ENCODE assay signal across 1 cellular context in genomic region chr13:39341238-39341637, GRCh38.
TF ChIP-seq lines count a peak whose summit lies in the region.

No MANE protein-coding gene starts in this region.

TF ChIP-seq in GM23338, 12 proteins besides CTCF, POLR2A, EP300 and RAD21 (continued from another document):
- TF ChIP-seq, protein P1, sequence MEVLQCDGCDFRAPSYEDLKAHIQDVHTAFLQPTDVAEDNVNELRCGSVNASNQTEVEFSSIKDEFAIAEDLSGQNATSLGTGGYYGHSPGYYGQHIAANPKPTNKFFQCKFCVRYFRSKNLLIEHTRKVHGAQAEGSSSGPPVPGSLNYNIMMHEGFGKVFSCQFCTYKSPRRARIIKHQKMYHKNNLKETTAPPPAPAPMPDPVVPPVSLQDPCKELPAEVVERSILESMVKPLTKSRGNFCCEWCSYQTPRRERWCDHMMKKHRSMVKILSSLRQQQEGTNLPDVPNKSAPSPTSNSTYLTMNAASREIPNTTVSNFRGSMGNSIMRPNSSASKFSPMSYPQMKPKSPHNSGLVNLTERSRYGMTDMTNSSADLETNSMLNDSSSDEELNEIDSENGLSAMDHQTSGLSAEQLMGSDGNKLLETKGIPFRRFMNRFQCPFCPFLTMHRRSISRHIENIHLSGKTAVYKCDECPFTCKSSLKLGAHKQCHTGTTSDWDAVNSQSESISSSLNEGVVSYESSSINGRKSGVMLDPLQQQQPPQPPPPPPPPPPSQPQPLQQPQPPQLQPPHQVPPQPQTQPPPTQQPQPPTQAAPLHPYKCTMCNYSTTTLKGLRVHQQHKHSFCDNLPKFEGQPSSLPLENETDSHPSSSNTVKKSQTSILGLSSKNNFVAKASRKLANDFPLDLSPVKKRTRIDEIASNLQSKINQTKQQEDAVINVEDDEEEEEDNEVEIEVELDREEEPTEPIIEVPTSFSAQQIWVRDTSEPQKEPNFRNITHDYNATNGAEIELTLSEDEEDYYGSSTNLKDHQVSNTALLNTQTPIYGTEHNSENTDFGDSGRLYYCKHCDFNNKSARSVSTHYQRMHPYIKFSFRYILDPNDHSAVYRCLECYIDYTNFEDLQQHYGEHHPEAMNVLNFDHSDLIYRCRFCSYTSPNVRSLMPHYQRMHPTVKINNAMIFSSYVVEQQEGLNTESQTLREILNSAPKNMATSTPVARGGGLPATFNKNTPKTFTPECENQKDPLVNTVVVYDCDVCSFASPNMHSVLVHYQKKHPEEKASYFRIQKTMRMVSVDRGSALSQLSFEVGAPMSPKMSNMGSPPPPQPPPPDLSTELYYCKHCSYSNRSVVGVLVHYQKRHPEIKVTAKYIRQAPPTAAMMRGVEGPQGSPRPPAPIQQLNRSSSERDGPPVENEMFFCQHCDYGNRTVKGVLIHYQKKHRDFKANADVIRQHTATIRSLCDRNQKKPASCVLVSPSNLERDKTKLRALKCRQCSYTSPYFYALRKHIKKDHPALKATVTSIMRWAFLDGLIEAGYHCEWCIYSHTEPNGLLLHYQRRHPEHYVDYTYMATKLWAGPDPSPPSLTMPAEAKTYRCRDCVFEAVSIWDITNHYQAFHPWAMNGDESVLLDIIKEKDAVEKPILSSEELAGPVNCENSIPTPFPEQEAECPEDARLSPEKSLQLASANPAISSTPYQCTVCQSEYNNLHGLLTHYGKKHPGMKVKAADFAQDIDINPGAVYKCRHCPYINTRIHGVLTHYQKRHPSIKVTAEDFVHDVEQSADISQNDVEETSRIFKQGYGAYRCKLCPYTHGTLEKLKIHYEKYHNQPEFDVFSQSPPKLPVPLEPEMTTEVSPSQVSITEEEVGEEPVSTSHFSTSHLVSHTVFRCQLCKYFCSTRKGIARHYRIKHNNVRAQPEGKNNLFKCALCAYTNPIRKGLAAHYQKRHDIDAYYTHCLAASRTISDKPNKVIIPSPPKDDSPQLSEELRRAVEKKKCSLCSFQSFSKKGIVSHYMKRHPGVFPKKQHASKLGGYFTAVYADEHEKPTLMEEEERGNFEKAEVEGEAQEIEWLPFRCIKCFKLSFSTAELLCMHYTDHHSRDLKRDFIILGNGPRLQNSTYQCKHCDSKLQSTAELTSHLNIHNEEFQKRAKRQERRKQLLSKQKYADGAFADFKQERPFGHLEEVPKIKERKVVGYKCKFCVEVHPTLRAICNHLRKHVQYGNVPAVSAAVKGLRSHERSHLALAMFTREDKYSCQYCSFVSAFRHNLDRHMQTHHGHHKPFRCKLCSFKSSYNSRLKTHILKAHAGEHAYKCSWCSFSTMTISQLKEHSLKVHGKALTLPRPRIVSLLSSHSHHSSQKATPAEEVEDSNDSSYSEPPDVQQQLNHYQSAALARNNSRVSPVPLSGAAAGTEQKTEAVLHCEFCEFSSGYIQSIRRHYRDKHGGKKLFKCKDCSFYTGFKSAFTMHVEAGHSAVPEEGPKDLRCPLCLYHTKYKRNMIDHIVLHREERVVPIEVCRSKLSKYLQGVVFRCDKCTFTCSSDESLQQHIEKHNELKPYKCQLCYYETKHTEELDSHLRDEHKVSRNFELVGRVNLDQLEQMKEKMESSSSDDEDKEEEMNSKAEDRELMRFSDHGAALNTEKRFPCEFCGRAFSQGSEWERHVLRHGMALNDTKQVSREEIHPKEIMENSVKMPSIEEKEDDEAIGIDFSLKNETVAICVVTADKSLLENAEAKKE (CRISPR knock-in tag; IDR thresholded peaks at IDR 0.05) = no peak
- TF ChIP-seq CREB1 (CRISPR knock-in tag; IDR thresholded peaks at IDR 0.05; ENCODE audit: low read depth) (no peak), ZNF114 (CRISPR knock-in tag; IDR thresholded peaks at IDR 0.05) (no peak), JUNB (IDR thresholded peaks at IDR 0.05; ENCODE audit: unreplicated experiment) (no peak)
